In genomic region chr13:94858856-94859811, GRCh38 we compare ENCODE assay signal across 14 cellular contexts.
DNase-seq lines count a peak whose midpoint lies in the region; ATAC-seq and TF ChIP-seq lines count a peak whose summit lies in the region.
"Had no signal": no experiment of that assay in that cellular context is flagged by ENCODE, and none has a peak within 500 bp of the region (broad histone marks: within the 10 kb centered on the region; RNA-seq: fewer than 3 reads in every experiment).

No MANE protein-coding gene starts in this region.

- H3K4me1 ChIP-seq in skeletal muscle tissue (ENCODE audit: control insufficient read depth in 3 of 3, insufficient read depth in 3 of 3, low read length in 3 of 3) (peaks cover 0 to 10% (median 5%) of the 10 kb centered on the region in 3 donors), trophoblast cell (ENCODE audit: control insufficient read depth in 1 of 2, insufficient read depth in 2 of 2, low read length in 2 of 2) (peaks cover 2 to 3% of the 10 kb centered on the region in 2 experiments)

- WGBS in trophoblast cell (ENCODE audit: extremely low coverage, insufficient coverage, insufficient read length), result no CpG with 5 or more reads among the region's 19 CpGs

- H3K36me3 ChIP-seq in skeletal muscle tissue (ENCODE audit: control insufficient read depth in 3 of 3, insufficient read depth in 3 of 3, low read length in 3 of 3) (no peaks in the 10 kb centered on the region), trophoblast cell (ENCODE audit: control insufficient read depth in 1 of 2, insufficient read depth in 2 of 2, low read length in 2 of 2) (no peaks in the 10 kb centered on the region)

- H2AFZ ChIP-seq in trophoblast cell (ENCODE audit: insufficient read depth, low read length, poor library complexity), result no peak overlapping the region

- no peak overlapping the region for H4K8ac ChIP-seq in trophoblast cell (ENCODE audit: low read depth, low read length)

- no peak overlapping the region for H4K12ac ChIP-seq in trophoblast cell (ENCODE audit: low read depth, low read length)

- H3K14ac ChIP-seq in trophoblast cell (ENCODE audit: low read length), result no peak overlapping the region

- TF ChIP-seq CTCF in HFF-Myc (IDR thresholded peaks at IDR 0.05; ENCODE audit: low read depth, low read length, missing control alignments), result no peak
- no peak for TF ChIP-seq CTCF in GM13977 (IDR thresholded peaks at IDR 0.05; ENCODE audit: extremely low read depth, insufficient read depth, missing control alignments)

- H2BK120ac ChIP-seq in trophoblast cell (ENCODE audit: insufficient read depth, low read length, poor library complexity), result no peak overlapping the region

- no peak overlapping the region for H4K91ac ChIP-seq in trophoblast cell (ENCODE audit: low read depth, low read length)

- no peak overlapping the region for H3K9ac ChIP-seq in skeletal muscle tissue (ENCODE audit: low read depth in 1 of 3, low read length in 3 of 3)
- no peak overlapping the region for H3K9ac ChIP-seq in trophoblast cell (ENCODE audit: low read length)

- peak overlapping the region; percentile 58 for H3K27ac ChIP-seq in skeletal muscle tissue (ENCODE audit: low read depth, low read length)
- H3K27ac ChIP-seq in trophoblast cell (ENCODE audit: low read depth, low read length), result no peak overlapping the region
- H3K27ac ChIP-seq: VCaP had no signal

- in situ Hi-C loops in GM13977 (cut with MboI; ENCODE audit: low pct_unique_long_range_greater_than_20kb, low sequenced_read_pairs, unreplicated experiment), result no loop called here

- no peak overlapping the region for H2BK5ac ChIP-seq in trophoblast cell (ENCODE audit: low read depth, low read length, poor library complexity)

- H3K79me1 ChIP-seq in trophoblast cell (ENCODE audit: low read length), result no peaks in the 10 kb centered on the region

- ATAC-seq in GM18511 (IDR thresholded peaks at IDR 0.05; ENCODE audit: unreplicated experiment), result no peak
- ATAC-seq: HCT116; natural killer cell treated with Interleukin-12 subunit alpha and Interleukin-12 subunit beta and Interleukin-15 and Interleukin-18, amount 100 ng/mL, for 72 hours had no signal

- H3K4me3 ChIP-seq in HFF-Myc (replicated peaks; ENCODE audit: low read depth, low read length), result no peak overlapping the region
- no peak overlapping the region for H3K4me3 ChIP-seq in skeletal muscle tissue (ENCODE audit: low read length in 3 of 3)
- H3K4me3 ChIP-seq in trophoblast cell (ENCODE audit: low read depth, low read length), result no peak overlapping the region

- no peak overlapping the region for H3K4me2 ChIP-seq in trophoblast cell (ENCODE audit: low read length)

- H3K23ac ChIP-seq in trophoblast cell (ENCODE audit: low read length), result no peak overlapping the region

- no peaks in the 10 kb centered on the region for H3K79me2 ChIP-seq in trophoblast cell (ENCODE audit: control insufficient read depth, insufficient read depth, low read length, poor library complexity)

- H3K4ac ChIP-seq in trophoblast cell (ENCODE audit: low read depth, low read length), result no peak overlapping the region

- H3K9me3 ChIP-seq in skeletal muscle tissue (ENCODE audit: control insufficient read depth in 3 of 3, low read length in 3 of 3) (no peaks in the 10 kb centered on the region), trophoblast cell (ENCODE audit: insufficient read depth, low read depth, low read length) (peaks cover 1% of the 10 kb centered on the region)

- no peak overlapping the region for H3K18ac ChIP-seq in trophoblast cell (ENCODE audit: low read length)

- DNase-seq in HFF-Myc (ENCODE audit: extremely low read depth, low read depth) (peak; percentile 12), dermis microvascular lymphatic vessel endothelial cell (ENCODE audit: low read depth in 2 of 2) (peak; percentile 99 to 100), left kidney (ENCODE audit: low read depth, low spot score) (peak; percentile 30), GM13977 (ENCODE audit: low spot score) (no peak), trophoblast cell (no peak)
- DNase-seq in stimulated activated CD4-positive, alpha-beta T cell treated with anti-CD3 and anti-CD28 coated beads, Interleukin-2, amount 100 ng/mL, for 24 hours, result no peak
- DNase-seq: activated gamma-delta T cell, erythroblast, NCI-H1105 treated with DMSO at 0.1 percent for 48 hours had no signal

- H2AK5ac ChIP-seq in trophoblast cell (ENCODE audit: low read length), result no peak overlapping the region

- H3K27me3 ChIP-seq in skeletal muscle tissue (ENCODE audit: control insufficient read depth in 3 of 3, insufficient read depth in 3 of 3, low read length in 3 of 3) (peaks cover 0 to 8% (median 5%) of the 10 kb centered on the region in 3 donors), trophoblast cell (ENCODE audit: insufficient read depth, low read length) (no peaks in the 10 kb centered on the region)

- H2BK12ac ChIP-seq in trophoblast cell (ENCODE audit: low read length), result no peak overlapping the region

Comparison
In these comparisons a context has a peak if more than half of its experiments do, and no peak if none do; other contexts are left out.
1. DNase-seq: peak in HFF-Myc (single experiment), dermis microvascular lymphatic vessel endothelial cell (2 of 2) and left kidney (single experiment); none in GM13977 (single experiment), trophoblast cell (0 of 2) and stimulated activated CD4-positive, alpha-beta T cell treated with anti-CD3 and anti-CD28 coated beads, Interleukin-2, amount 100 ng/mL, for 24 hours (0 of 2).